Comparison of ENCODE assay signal across 9 cellular contexts in the genomic region with DNA sequence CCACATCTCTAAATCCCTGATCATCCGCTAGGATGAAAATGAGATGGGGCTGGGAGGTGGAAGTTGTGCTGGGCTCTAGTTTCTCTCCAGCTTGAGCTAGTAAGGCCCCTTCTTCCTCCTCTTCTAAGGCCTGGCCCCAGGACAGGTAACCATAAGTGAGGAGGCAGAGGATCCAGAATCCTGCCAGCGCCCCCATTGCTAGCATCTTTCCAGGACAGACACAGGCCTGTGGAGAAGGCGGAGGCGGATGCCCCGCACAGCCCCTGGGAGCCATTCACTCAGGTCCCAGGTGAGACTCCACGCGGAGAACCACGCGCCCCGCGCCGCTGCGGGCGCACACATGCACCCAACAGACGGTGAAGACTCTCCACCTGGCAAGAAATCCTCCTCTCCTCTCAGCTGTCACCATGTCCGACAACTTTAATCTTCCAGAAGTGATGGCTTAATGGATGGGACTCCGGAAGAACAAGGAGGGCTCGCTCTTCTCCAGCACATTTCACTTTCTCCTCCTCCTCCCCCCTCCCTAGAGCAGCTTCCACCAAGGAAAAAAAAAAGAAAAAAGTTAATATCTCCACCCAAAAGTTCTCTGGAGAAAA. TPM values are rescaled to one million over a fixed set of nuclear protein-coding genes. Genes with fewer than 3 reads are reported as not detected.
DNase-seq lines count a peak whose midpoint lies in the region; ATAC-seq, FAIRE-seq and TF ChIP-seq lines count a peak whose summit lies in the region.
"Had no signal": no experiment of that assay in that cellular context is flagged by ENCODE, and none has a peak within 500 bp of the region (broad histone marks: within the 10 kb centered on the region; RNA-seq: fewer than 3 reads in every experiment).

No MANE protein-coding gene starts in this region.

- H3K27me3 ChIP-seq in bronchial epithelial cell (ENCODE audit: control insufficient read depth, insufficient read depth, low read length): no peaks in the 10 kb centered on the region
- no peaks in the 10 kb centered on the region for H3K27me3 ChIP-seq in tibial artery

- TF ChIP-seq CTCF in bronchial epithelial cell (IDR thresholded peaks at IDR 0.05; ENCODE audit: insufficient read depth, low read length, severe bottlenecking) (no peak), tibial artery (IDR thresholded peaks at IDR 0.05) (no peak)

- no peaks in the 10 kb centered on the region for H3K9me3 ChIP-seq in tibial artery

- no peak for ATAC-seq in HG02610 (IDR thresholded peaks at IDR 0.05; ENCODE audit: unreplicated experiment)

- H3K36me3 ChIP-seq in bronchial epithelial cell (ENCODE audit: control insufficient read depth, insufficient read depth, low read length) (no peaks in the 10 kb centered on the region), tibial artery (no peaks in the 10 kb centered on the region)

- peaks cover 0 to 30% (median 4%) of the 10 kb centered on the region in 4 donors for H3K4me1 ChIP-seq in tibial artery

- DNase-seq in NCI-H82 (lab: John Stamatoyannopoulos, UW) (peak; percentile 6), NCI-H82 treated with DMSO at 0.1 percent for 48 hours (lab: John Stamatoyannopoulos, UW; ENCODE audit: unreplicated experiment) (no peak), bronchial epithelial cell (ENCODE audit: low read depth) (peak; percentile 41), left kidney (ENCODE audit: low read depth, low spot score) (peak; percentile 53), tibial artery (no peak), foreskin melanocyte (no peak), NCI-H1417 (lab: John Stamatoyannopoulos, UW) (no peak)

- H3K27ac ChIP-seq in tibial artery: peak overlapping the region; percentile 96 to 97
- H3K27ac ChIP-seq: C4-2B had no signal

- peak; percentile 7 for FAIRE-seq in bronchial epithelial cell (lab: Jason Lieb, UNC)

- intact Hi-C loops in tibial artery (cut with DNase I; ENCODE audit: low total_unique reads): loop anchor here (10.0 kb wide), 1 partner anchor 214 kb away; a partner anchor contains a TSS

- H3K4me3 ChIP-seq in bronchial epithelial cell (ENCODE audit: low read depth, low read length) (peak overlapping the region; percentile 63), tibial artery (peak overlapping the region; percentile 83 to 92)

RNA-seq across cellular contexts. Expression of a gene that starts 0.8 kb away (rescaled TPM):
- total RNA-seq in bronchial epithelial cell: 23.3 and 29.0 TPM in 2 replicates

Comparison
In these comparisons a context has a peak if more than half of its experiments do, and no peak if none do; other contexts are left out.
1. DNase-seq: peak in NCI-H82 (single experiment), bronchial epithelial cell (single experiment) and left kidney (single experiment); none in NCI-H82 treated with DMSO at 0.1 percent for 48 hours (single experiment), tibial artery (0 of 2), foreskin melanocyte (single experiment) and NCI-H1417 (0 of 3).